Comparison of ENCODE assay signal across 8 cellular contexts in the genomic region with DNA sequence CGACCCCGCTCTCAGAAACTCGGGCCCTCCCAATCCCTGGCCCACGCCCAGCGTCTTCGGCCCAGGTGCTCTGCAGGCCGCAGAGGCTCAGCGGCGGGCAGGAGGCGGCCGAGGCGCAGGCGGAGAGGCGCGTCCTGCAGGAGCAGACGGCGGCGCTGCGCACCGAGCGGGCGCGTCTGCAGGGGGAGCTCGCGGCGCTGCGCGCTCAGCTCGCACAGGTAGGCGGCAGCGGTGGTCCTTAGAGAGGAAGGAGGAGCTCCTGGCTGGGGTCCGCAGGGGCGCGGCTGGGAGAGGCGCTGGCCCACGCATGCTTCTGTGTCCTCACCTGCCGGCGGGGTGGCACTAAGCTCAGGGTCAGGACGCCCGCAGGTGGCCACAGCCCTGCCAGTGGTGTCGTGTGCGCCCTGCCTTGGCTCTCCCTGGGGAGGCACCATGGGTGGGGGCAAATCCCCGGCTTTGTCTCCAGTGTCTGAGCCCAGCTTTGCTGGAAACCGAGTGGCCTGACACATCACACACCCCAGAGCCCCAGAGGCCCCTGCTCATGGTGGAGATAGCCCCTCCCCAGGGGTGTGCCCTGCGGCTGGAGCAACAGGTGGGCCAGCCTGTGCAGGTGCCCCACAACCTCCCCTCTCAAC. TPM values are rescaled to one million over a fixed set of nuclear protein-coding genes. Genes with fewer than 3 reads are reported as not detected.
DNase-seq lines count a peak whose midpoint lies in the region; FAIRE-seq and TF ChIP-seq lines count a peak whose summit lies in the region.

No MANE protein-coding gene starts in this region.

- no peak overlapping the region for H3K4me3 Mint-ChIP-seq in astrocyte (ENCODE audit: unreplicated experiment)
- H3K4me3 Mint-ChIP-seq in T-helper 2 cell treated with Interferon-gamma antibody and Interleukin-4, amounts not matched to agents 5 μg/mL and 100 μg/mL, for 36 hours, result no peak overlapping the region

- 28 to 60% methylated on average over 2 to 45 of the region's 45 CpGs for WGBS in testis, 2 donors

- H3K27ac ChIP-seq in astrocyte (ENCODE audit: low read depth, low read length) (no peak overlapping the region), keratinocyte (ENCODE audit: control insufficient read depth, insufficient read depth, low read length) (no peak overlapping the region), testis (no peak overlapping the region)

- H3K4me3 ChIP-seq in astrocyte (ENCODE audit: insufficient read depth, low read depth, low read length), result no peak overlapping the region
- H3K4me3 ChIP-seq in keratinocyte (ENCODE audit: control insufficient read depth in 2 of 3, extremely low read depth in 1 of 3, insufficient read depth in 2 of 3, low read depth in 1 of 3, low read length in 3 of 3), result no peak overlapping the region
- peak overlapping the region in 1 of 2 donors; percentile 26 for H3K4me3 ChIP-seq in testis

- TF ChIP-seq CTCF in astrocyte (IDR thresholded peaks at IDR 0.05; ENCODE audit: insufficient read depth, low read depth, low read length) (peak; percentile 3), keratinocyte (optimal IDR thresholded peaks at IDR 0.05 in 1 of 3, IDR thresholded peaks at IDR 0.05 in 1 of 3, conservative IDR thresholded peaks at IDR 0.05 in 1 of 3; ENCODE audit: extremely low read depth in 1 of 3, insufficient read depth in 2 of 3, low read length in 3 of 3) (peak; percentile 29 to 78 (median 57)), testis (IDR thresholded peaks at IDR 0.05) (peak in 2 of 3 experiments; percentile 19 to 28)

- H4K20me1 ChIP-seq in astrocyte (ENCODE audit: insufficient read depth, low read length) (no peaks in the 10 kb centered on the region), keratinocyte (ENCODE audit: control insufficient read depth, extremely low read depth, insufficient read depth, low read length) (no peaks in the 10 kb centered on the region)

- no peaks in the 10 kb centered on the region for H3K36me3 ChIP-seq in astrocyte (ENCODE audit: insufficient read depth, low read length)
- H3K36me3 ChIP-seq in keratinocyte (ENCODE audit: control insufficient read depth in 2 of 2, extremely low read depth in 1 of 2, insufficient read depth in 2 of 2, low read length in 2 of 2), result no peaks in the 10 kb centered on the region
- no peaks in the 10 kb centered on the region for H3K36me3 ChIP-seq in testis (ENCODE audit: low read depth, missing control alignments)

- H3K4me2 ChIP-seq in astrocyte (ENCODE audit: low read length) (no peak overlapping the region), keratinocyte (ENCODE audit: control insufficient read depth, extremely low read depth, insufficient read depth, low read depth, low read length) (no peak overlapping the region)

- H3K27me3 ChIP-seq in astrocyte (ENCODE audit: insufficient read depth, low read length), result peaks cover 11% of the 10 kb centered on the region
- peaks cover 22% of the 10 kb centered on the region for H3K27me3 ChIP-seq in keratinocyte (ENCODE audit: control insufficient read depth, extremely low read depth, insufficient read depth, low read length)
- no peaks in the 10 kb centered on the region for H3K27me3 ChIP-seq in testis

- H3K79me2 ChIP-seq in astrocyte (ENCODE audit: insufficient read depth, low read length) (no peaks in the 10 kb centered on the region), keratinocyte (ENCODE audit: control insufficient read depth, insufficient read depth, low read length) (no peaks in the 10 kb centered on the region)

- no peaks in the 10 kb centered on the region for H3K9me3 Mint-ChIP-seq in astrocyte (ENCODE audit: unreplicated experiment)
- no peaks in the 10 kb centered on the region for H3K9me3 Mint-ChIP-seq in T-helper 2 cell treated with Interferon-gamma antibody and Interleukin-4, amounts not matched to agents 5 μg/mL and 100 μg/mL, for 36 hours

- peaks cover 41% of the 10 kb centered on the region for H3K27me3 Mint-ChIP-seq in astrocyte (ENCODE audit: low read depth, unreplicated experiment)
- H3K27me3 Mint-ChIP-seq in T-helper 2 cell treated with Interferon-gamma antibody and Interleukin-4, amounts not matched to agents 5 μg/mL and 100 μg/mL, for 36 hours (ENCODE audit: low read depth), result peaks cover 4% of the 10 kb centered on the region

- peak; percentile 47 to 64 for DNase-seq in NCI-H2081 (lab: John Stamatoyannopoulos, UW)
- DNase-seq in NCI-H2081 treated with DMSO at 0.1 percent for 48 hours (lab: John Stamatoyannopoulos, UW), result no peak
- peak; percentile 84 for DNase-seq in NCI-H69 (lab: John Stamatoyannopoulos, UW)
- peak; percentile 41 for DNase-seq in astrocyte (ENCODE audit: low read depth)
- DNase-seq in keratinocyte (ENCODE audit: low read depth, low spot score), result no peak
- DNase-seq in testis, result peak; percentile 38
- DNase-seq in frontal cortex (ENCODE audit: low spot score in 2 of 2), result no peak
- no peak for DNase-seq in T-helper 2 cell treated with Interferon-gamma antibody and Interleukin-4, amounts not matched to agents 5 μg/mL and 100 μg/mL, for 36 hours (ENCODE audit: low spot score)

- H2AFZ ChIP-seq in astrocyte (ENCODE audit: low read depth, low read length), result no peak overlapping the region
- H2AFZ ChIP-seq in keratinocyte (ENCODE audit: control insufficient read depth, low read length), result no peak overlapping the region

- H3K9ac ChIP-seq in astrocyte (ENCODE audit: low read length), result no peak overlapping the region
- H3K9ac ChIP-seq in keratinocyte (ENCODE audit: control insufficient read depth, extremely low read depth, insufficient read depth, low read length), result no peak overlapping the region

- H3K9me1 ChIP-seq in keratinocyte (ENCODE audit: control insufficient read depth, extremely low read depth, insufficient read depth, low read length), result no peaks in the 10 kb centered on the region

- no peaks in the 10 kb centered on the region for H3K4me1 Mint-ChIP-seq in astrocyte (ENCODE audit: low read depth, unreplicated experiment)
- no peaks in the 10 kb centered on the region for H3K4me1 Mint-ChIP-seq in T-helper 2 cell treated with Interferon-gamma antibody and Interleukin-4, amounts not matched to agents 5 μg/mL and 100 μg/mL, for 36 hours (ENCODE audit: low read depth)

- intact Hi-C loops in testis (cut with DNase I; ENCODE audit: low total_unique reads), result no loop called here

- H3K9me3 ChIP-seq in astrocyte (ENCODE audit: insufficient read depth, low read depth, low read length), result peaks cover 6% of the 10 kb centered on the region
- H3K9me3 ChIP-seq in keratinocyte (ENCODE audit: control insufficient read depth, low read depth, low read length), result peaks cover 3% of the 10 kb centered on the region
- H3K9me3 ChIP-seq in testis, result no peaks in the 10 kb centered on the region

- no peak overlapping the region for H3K27ac Mint-ChIP-seq in astrocyte (ENCODE audit: unreplicated experiment)
- H3K27ac Mint-ChIP-seq in T-helper 2 cell treated with Interferon-gamma antibody and Interleukin-4, amounts not matched to agents 5 μg/mL and 100 μg/mL, for 36 hours, result no peak overlapping the region

- no peaks in the 10 kb centered on the region for H3K36me3 Mint-ChIP-seq in astrocyte (ENCODE audit: low read depth, unreplicated experiment)
- no peaks in the 10 kb centered on the region for H3K36me3 Mint-ChIP-seq in T-helper 2 cell treated with Interferon-gamma antibody and Interleukin-4, amounts not matched to agents 5 μg/mL and 100 μg/mL, for 36 hours (ENCODE audit: low read depth)

- H3K4me1 ChIP-seq in astrocyte (ENCODE audit: insufficient read depth, low read length), result no peaks in the 10 kb centered on the region
- H3K4me1 ChIP-seq in keratinocyte (ENCODE audit: control insufficient read depth, extremely low read depth, insufficient read depth, low read length), result no peaks in the 10 kb centered on the region
- peaks cover 17% of the 10 kb centered on the region for H3K4me1 ChIP-seq in testis

- TF ChIP-seq POLR2A in testis (IDR thresholded peaks at IDR 0.05), result no peak

- FAIRE-seq in astrocyte (lab: Jason Lieb, UNC) (no peak), keratinocyte (lab: Jason Lieb, UNC) (no peak), frontal cortex (lab: Jason Lieb, UNC) (no peak)

- dilution Hi-C loops in keratinocyte (cut with MboI; ENCODE audit: extremely low pct_ligation_motif_present, low sequenced_read_pairs), result no loop called here

RNA-seq across cellular contexts. Expression of a gene that starts 14.9 kb away (rescaled TPM):
- total RNA-seq in astrocyte (0.23 and 0.48 TPM in 2 replicates), testis (100 to 1,000 TPM in 1 of 2 donors, 10 to 100 TPM in 1; 82.7 to 107 TPM), frontal cortex (4.5 TPM)
- polyA plus RNA-seq in keratinocyte (under 0.01 to 0.12 TPM (median 0.04 TPM) in 3 replicates), testis (ENCODE audit: insufficient read depth, low read depth, low replicate concordance) (15.8 TPM)
- not detected for polyA plus RNA-seq in keratinocyte (2011; ENCODE audit: low read depth)
- 0.04 TPM in 1 of 2 replicates, not detected in the other for polyA plus RNA-seq in keratinocyte (2011; cell fraction: cytosol; rRNA removed)
- polyA plus RNA-seq in keratinocyte (2011; cell fraction: nucleus; rRNA removed), result 0.09 and 0.19 TPM in 2 replicates
- 0.05 and 0.18 TPM in 2 replicates for polyA plus RNA-seq in keratinocyte (2012; ENCODE audit: low replicate concordance)
- 0.43 TPM in 1 of 3 replicates, not detected in the others for polyA minus RNA-seq in keratinocyte
- polyA minus RNA-seq in keratinocyte (2011; cell fraction: cytosol; rRNA and poly(A)+ RNA removed), result not detected
- 0.42 and 0.85 TPM in 2 replicates for polyA minus RNA-seq in keratinocyte (2011; cell fraction: nucleus; rRNA and poly(A)+ RNA removed)

Comparison
In these comparisons a context has a peak if more than half of its experiments do, and no peak if none do; other contexts are left out.
1. DNase-seq: peak in NCI-H2081 (2 of 2), NCI-H69 (single experiment), astrocyte (single experiment) and testis (single experiment); none in NCI-H2081 treated with DMSO at 0.1 percent for 48 hours (single experiment), keratinocyte (single experiment), frontal cortex (0 of 2) and T-helper 2 cell treated with Interferon-gamma antibody and Interleukin-4, amounts not matched to agents 5 μg/mL and 100 μg/mL, for 36 hours (single experiment).
2. CTCF ChIP-seq: peak in every context shown above with its lines; median percentile 57 in keratinocyte; 24 in testis; 3 in astrocyte.
3. RNA of a gene that starts 14.9 kb away (total RNA-seq): 82.7 to 107 TPM in testis; 4.5 TPM in frontal cortex (single experiment) and 0.23 to 0.48 TPM in astrocyte; every median in the first group is over 10 times any median in the second.